In genomic region chr19:15218501-15218900, GRCh38 we compare ENCODE assay signal across 27 cellular contexts. TPM values are rescaled to one million over a fixed set of nuclear protein-coding genes. Genes with fewer than 3 reads are reported as not detected.
DNase-seq lines count a peak whose midpoint lies in the region; ATAC-seq, FAIRE-seq and TF ChIP-seq lines count a peak whose summit lies in the region.
"Had no signal": no experiment of that assay in that cellular context is flagged by ENCODE, and none has a peak within 500 bp of the region (broad histone marks: within the 10 kb centered on the region; RNA-seq: fewer than 3 reads in every experiment).

No MANE protein-coding gene starts in this region.

- no peak overlapping the region for H3K4me3 Mint-ChIP-seq in stimulated activated effector memory CD8-positive, alpha-beta T cell treated with anti-CD3 and anti-CD28 coated beads, Interleukin-12 subunit alpha, Interleukin-12 subunit beta, amount 100 ng/mL, for 72 hours
- H3K4me3 Mint-ChIP-seq: CD4-positive, alpha-beta T cell had no signal

- POLR2A ChIA-PET in K562 (lab: Yijun Ruan, JAX) = interaction anchor here (1.4 kb wide), 1 partner anchor 9 kb away, joined by 3 read pairs; no protein-coding TSS in a partner anchor

- H2BK120ac ChIP-seq in neuronal stem cell (ENCODE audit: low read depth, low read length) = no peak overlapping the region

- CTCF ChIA-PET in K562 (lab: Yijun Ruan, JAX; ENCODE audit: low intra/inter-chr PET ratio) = no interaction called here

- no peak overlapping the region for H2AFZ ChIP-seq in K562 (ENCODE audit: low read depth, low read length)
- H2AFZ ChIP-seq in neuronal stem cell (ENCODE audit: low read length) = no peak overlapping the region

- H3K23ac ChIP-seq in neuronal stem cell (ENCODE audit: low read depth, low read length, poor library complexity) = no peak overlapping the region

- no peak for TF ChIP-seq RAD21 in K562 (CRISPR knock-in tag; conservative IDR thresholded peaks at IDR 0.05 in 1 of 2, IDR thresholded peaks at IDR 0.05 in 1 of 2)

- peaks cover 13% of the 10 kb centered on the region for H3K4me1 Mint-ChIP-seq in stimulated activated effector memory CD8-positive, alpha-beta T cell treated with anti-CD3 and anti-CD28 coated beads, Interleukin-12 subunit alpha, Interleukin-12 subunit beta, amount 100 ng/mL, for 72 hours

- TF ChIP-seq CTCF in K562 (IDR thresholded peaks at IDR 0.05 in 2 of 3, conservative IDR thresholded peaks at IDR 0.05 in 1 of 3; ENCODE audit: insufficient read depth in 2 of 3, low read depth in 1 of 3, low read length in 3 of 3) (no peak), ovary (IDR thresholded peaks at IDR 0.05) (no peak)

- H3K79me2 ChIP-seq in K562 (ENCODE audit: control insufficient read depth, insufficient read depth, low read length) = no peaks in the 10 kb centered on the region

- no peaks in the 10 kb centered on the region for H3K9me3 ChIP-seq in K562 (replicated peaks; ENCODE audit: control insufficient read depth, insufficient read depth, low read depth, low read length)
- H3K9me3 ChIP-seq in neuronal stem cell (replicated peaks in 1 of 2; ENCODE audit: control insufficient read depth in 2 of 2, insufficient read depth in 1 of 2, low read depth in 1 of 2, low read length in 2 of 2) = no peaks in the 10 kb centered on the region
- H3K9me3 ChIP-seq in ovary = no peaks in the 10 kb centered on the region
- H3K9me3 ChIP-seq: A549; BLaER1 treated with 17β-estradiol and CSF1 and Interleukin-3, amounts not matched to agents 10 nM and 100 nM had no signal

- H2BK15ac ChIP-seq in neuronal stem cell (ENCODE audit: low read length) = no peak overlapping the region

- BruUV-seq in K562 (replicated peaks; lab: Mats Ljungman, UMichigan) = no TSS peak

- H3K27ac ChIP-seq in K562 (ENCODE audit: extremely low read depth, low read depth, low read length) (no peak overlapping the region), neuronal stem cell (replicated peaks; ENCODE audit: low read length) (no peak overlapping the region), ovary (no peak overlapping the region)
- H3K27ac ChIP-seq: A549; BLaER1 treated with 17β-estradiol and CSF1 and Interleukin-3, amounts not matched to agents 10 nM and 100 nM; RWPE1 had no signal

- no peak for TF ChIP-seq EP300 in K562 (IDR thresholded peaks at IDR 0.05; ENCODE audit: low read length)
- TF ChIP-seq EP300 in ovary (IDR thresholded peaks at IDR 0.05) = no peak

- no peak overlapping the region for H3K4ac ChIP-seq in neuronal stem cell (ENCODE audit: low read length)

- no peaks in the 10 kb centered on the region for H3K79me1 ChIP-seq in neuronal stem cell (ENCODE audit: low read depth, low read length)

- H3K4me3 ChIP-seq in K562 (no peak overlapping the region), neuronal stem cell (ENCODE audit: low read length in 2 of 2) (no peak overlapping the region), ovary (no peak overlapping the region)
- H3K4me3 ChIP-seq: A549; BLaER1 treated with 17β-estradiol and CSF1 and Interleukin-3, amounts not matched to agents 10 nM and 100 nM had no signal

- H3K36me3 Mint-ChIP-seq in stimulated activated effector memory CD8-positive, alpha-beta T cell treated with anti-CD3 and anti-CD28 coated beads, Interleukin-12 subunit alpha, Interleukin-12 subunit beta, amount 100 ng/mL, for 72 hours = no peaks in the 10 kb centered on the region

- H3K18ac ChIP-seq in neuronal stem cell (ENCODE audit: low read length) = no peak overlapping the region

- H3K4me1 ChIP-seq in K562 (replicated peaks in 1 of 2; ENCODE audit: control insufficient read depth in 2 of 2, insufficient read depth in 2 of 2, low read length in 2 of 2) (peaks cover 7 to 15% of the 10 kb centered on the region in 2 experiments; a peak in 4 of 5 replicates), neuronal stem cell (ENCODE audit: control insufficient read depth in 2 of 2, insufficient read depth in 1 of 2, low read depth in 1 of 2, low read length in 2 of 2) (peaks cover 1 to 9% of the 10 kb centered on the region in 2 donors), ovary (ENCODE audit: insufficient read depth) (peaks cover 7% of the 10 kb centered on the region)

- H3K9me3 Mint-ChIP-seq in stimulated activated effector memory CD8-positive, alpha-beta T cell treated with anti-CD3 and anti-CD28 coated beads, Interleukin-12 subunit alpha, Interleukin-12 subunit beta, amount 100 ng/mL, for 72 hours = no peaks in the 10 kb centered on the region
- H3K9me3 Mint-ChIP-seq: CD4-positive, alpha-beta T cell had no signal

- 3% methylated on average over 7 of the region's 7 CpGs for WGBS in K562 (ENCODE audit: insufficient coverage, low coverage, missing lambda C conversion rate)
- no CpG with 5 or more reads among the region's 7 CpGs for WGBS in neuronal stem cell (ENCODE audit: extremely low coverage in 2 of 2, insufficient read length in 2 of 2, insufficient replicate concordance in 1 of 2), 2 donors
- 81 to 85% (median 83%) methylated on average over 7 of the region's 7 CpGs for WGBS in ovary, 3 donors

- intact Hi-C loops in K562 (cut with micrococcal nuclease) (no loop called here), ovary (cut with DNase I) (no loop called here)

- H4K8ac ChIP-seq in neuronal stem cell (ENCODE audit: low read depth, low read length) = no peak overlapping the region

- H3K27me3 ChIP-seq in K562 (ENCODE audit: control insufficient read depth in 2 of 2, insufficient read depth in 2 of 2, low read length in 2 of 2) (peaks cover 12 to 34% of the 10 kb centered on the region in 2 experiments; a peak in 4 of 5 replicates), neuronal stem cell (ENCODE audit: control insufficient read depth in 3 of 3, insufficient read depth in 3 of 3, low read depth in 1 of 3, low read length in 3 of 3) (no peaks in the 10 kb centered on the region), ovary (no peaks in the 10 kb centered on the region)
- H3K27me3 ChIP-seq: BLaER1 treated with 17β-estradiol and CSF1 and Interleukin-3, amounts not matched to agents 10 nM and 100 nM had no signal

- TF ChIP-seq POLR2A in K562 (conservative IDR thresholded peaks at IDR 0.05) = no peak
- no peak for TF ChIP-seq POLR2A in ovary (IDR thresholded peaks at IDR 0.05)

- H4K91ac ChIP-seq in neuronal stem cell (ENCODE audit: low read depth, low read length, poor library complexity) = no peak overlapping the region

- H2BK12ac ChIP-seq in neuronal stem cell (ENCODE audit: low read length) = peak overlapping the region; percentile 58

- no peak overlapping the region for H2AK5ac ChIP-seq in neuronal stem cell (ENCODE audit: low read depth, low read length)

- H3K27ac Mint-ChIP-seq in stimulated activated effector memory CD8-positive, alpha-beta T cell treated with anti-CD3 and anti-CD28 coated beads, Interleukin-12 subunit alpha, Interleukin-12 subunit beta, amount 100 ng/mL, for 72 hours = no peak overlapping the region
- H3K27ac Mint-ChIP-seq: CD4-positive, alpha-beta T cell had no signal

- H3K4me2 ChIP-seq in K562 (ENCODE audit: insufficient read depth, low read length) (no peak overlapping the region), neuronal stem cell (ENCODE audit: insufficient read depth, low read length, poor library complexity, severe bottlenecking) (no peak overlapping the region)
- H3K4me2 ChIP-seq: A549; BLaER1 treated with 17β-estradiol and CSF1 and Interleukin-3, amounts not matched to agents 10 nM and 100 nM had no signal

- H3K36me3 ChIP-seq in K562 (ENCODE audit: control insufficient read depth, insufficient read depth, low read length) (no peaks in the 10 kb centered on the region), neuronal stem cell (replicated peaks in 1 of 2; ENCODE audit: control insufficient read depth in 2 of 2, insufficient read depth in 2 of 2, low read length in 2 of 2) (no peaks in the 10 kb centered on the region), ovary (no peaks in the 10 kb centered on the region)
- H3K36me3 ChIP-seq: BLaER1 treated with 17β-estradiol and CSF1 and Interleukin-3, amounts not matched to agents 10 nM and 100 nM had no signal

- H3K9ac ChIP-seq in K562 (ENCODE audit: insufficient read depth in 1 of 2, low read depth in 2 of 2, low read length in 2 of 2) = no peak overlapping the region
- no peak overlapping the region for H3K9ac ChIP-seq in neuronal stem cell (ENCODE audit: low read depth, low read length, poor library complexity)
- H3K9ac ChIP-seq: BLaER1 treated with 17β-estradiol and CSF1 and Interleukin-3, amounts not matched to agents 10 nM and 100 nM had no signal

- H3K9me1 ChIP-seq in K562 (ENCODE audit: control insufficient read depth, insufficient read depth, low read length) = no peaks in the 10 kb centered on the region

- H4K20me1 ChIP-seq in K562 (replicated peaks; ENCODE audit: control insufficient read depth, insufficient read depth, low read length) = no peaks in the 10 kb centered on the region; the same call in 1 of the 2 replicates
- H4K20me1 ChIP-seq: BLaER1 treated with 17β-estradiol and CSF1 and Interleukin-3, amounts not matched to agents 10 nM and 100 nM had no signal

- DNase-seq in NCI-H2171 (lab: John Stamatoyannopoulos, UW) = peak; percentile 36
- DNase-seq in NCI-H69 (lab: John Stamatoyannopoulos, UW) = peak; percentile 56
- peak in 1 of 4 experiments; percentile 55 for DNase-seq in K562 (ENCODE audit: extremely low read depth in 1 of 4, low spot score in 3 of 4)
- no peak for DNase-seq in neuronal stem cell (ENCODE audit: low spot score)
- DNase-seq in OCI-M2 (lab: John Stamatoyannopoulos, UW; ENCODE audit: unreplicated experiment) = no peak
- DNase-seq in ovary = no peak
- no peak for DNase-seq in stimulated activated effector memory CD8-positive, alpha-beta T cell treated with anti-CD3 and anti-CD28 coated beads, Interleukin-12 subunit alpha, Interleukin-12 subunit beta, amount 100 ng/mL, for 72 hours (ENCODE audit: low spot score in 2 of 2)
- DNase-seq: AML-193; CD4-positive, alpha-beta T cell; DMS53; KG1; MM.1S; NCI-H1694 treated with DMSO at 0.1 percent for 48 hours; NCI-H2081; NCI-H446 treated with DMSO at 0.1 percent for 48 hours; NCI-H526 treated with DMSO at 0.1 percent for 48 hours; NK-92 treated with Interleukin-12 subunit alpha and Interleukin-12 subunit beta, amount 100 ng/mL, for 24 hours; SHP77 had no signal

- peak overlapping the region; percentile 56 for H3K14ac ChIP-seq in neuronal stem cell (ENCODE audit: low read length)

- FAIRE-seq in K562 (lab: Jason Lieb, UNC) = no peak
- FAIRE-seq: A549, GM18507, H54, HTR-8/SVneo had no signal

- peak; percentile 20; the same call in 1 of the 3 replicates for ATAC-seq in K562
- ATAC-seq in stimulated activated effector memory CD8-positive, alpha-beta T cell treated with anti-CD3 and anti-CD28 coated beads, Interleukin-12 subunit alpha, Interleukin-12 subunit beta, amount 100 ng/mL, for 72 hours = no peak
- ATAC-seq: A549 had no signal

- H2BK5ac ChIP-seq in neuronal stem cell (ENCODE audit: low read length) = no peak overlapping the region

- in situ Hi-C loops in K562 (cut with MboI) = no loop called here

RNA-seq across cellular contexts. Expression of gene EPHX3, which starts 13.7 kb away (rescaled TPM):
- total RNA-seq in K562 (2011; cell fraction: chromatin; rRNA removed; ENCODE audit: low replicate concordance) = 0.39 and 1.6 TPM in 2 replicates
- 0.79 and 0.83 TPM in 2 replicates for total RNA-seq in K562 (2011; cell fraction: nucleolus; rRNA removed)
- total RNA-seq in K562 (2011; cell fraction: nucleoplasm; rRNA removed) = 0.69 and 0.88 TPM in 2 replicates
- total RNA-seq in K562 (2014; rRNA removed) (not detected in 2 replicates), K562 (2014; rRNA removed; fragmentation: Illumina TruSeq; extraction: Trizol) (not detected in 2 replicates), K562 (2015; rRNA removed; fragmentation: Illumina TruSeq; extraction: Trizol) (not detected in 2 replicates), K562 (2021) (0.20 TPM in 1 of 2 replicates, not detected in the other), ovary (under 1 TPM in 6 of 7 donors, not detected in 1; 0.24 to 0.89 (median 0.49) TPM)
- polyA plus RNA-seq in K562 (2011; rRNA removed) (0.07 TPM in 1 of 2 replicates, not detected in the other), K562 (2014; fragmentation: Illumina TruSeq; extraction: Trizol) (not detected in 2 replicates), K562 (2014; fragmentation: Nextera tagmentation; extraction: Ambion mirVana) (not detected), K562 (2014; rRNA removed) (not detected in 2 replicates), ovary (under 1 TPM; 0.30 to 0.67 TPM)
- polyA plus RNA-seq in K562 (2011; cell fraction: cytosol; rRNA removed) = 0.06 and 0.12 TPM in 2 replicates
- 0.21 and 0.50 TPM in 2 replicates for polyA plus RNA-seq in K562 (2011; cell fraction: nucleus; rRNA removed)
- polyA plus RNA-seq in K562 (2012) = not detected in 2 replicates
- not detected in 2 replicates for polyA minus RNA-seq in K562 (2011; rRNA and poly(A)+ RNA removed)
- polyA minus RNA-seq in K562 (2011; cell fraction: cytosol; rRNA and poly(A)+ RNA removed) = not detected in 2 replicates
- polyA minus RNA-seq in K562 (2011; cell fraction: nucleus; rRNA and poly(A)+ RNA removed) = not detected in 2 replicates
- polyA plus RNA-seq in neuronal stem cell (2013, experiment 1 of 2) = 1.1 TPM
- polyA plus RNA-seq in neuronal stem cell (2013, experiment 2 of 2) = 1.1 TPM
- total RNA-seq: CD4-positive, alpha-beta T cell; G401; SK-MEL-5; T-helper 1 cell treated with Interleukin-12 subunit alpha and Interleukin-12 subunit beta and Interleukin-4 antibody, amounts not matched to agents 30 ng/mL and 1 ng/mL, for 36 hours had no signal

RNA-seq across cellular contexts. Expression of gene NOTCH3, which starts 17.7 kb away (rescaled TPM):
- 4.3 and 8.9 TPM in 2 replicates for total RNA-seq in K562 (2011; cell fraction: chromatin; rRNA removed; ENCODE audit: low replicate concordance)
- total RNA-seq in K562 (2011; cell fraction: nucleolus; rRNA removed) = 6.2 and 8.7 TPM in 2 replicates
- total RNA-seq in K562 (2011; cell fraction: nucleoplasm; rRNA removed) = 4.3 and 5.2 TPM in 2 replicates
- 0.45 and 1.1 TPM in 2 replicates for total RNA-seq in K562 (2014; rRNA removed)
- total RNA-seq in K562 (2014; rRNA removed; fragmentation: Illumina TruSeq; extraction: Trizol) = 0.11 and 0.13 TPM in 2 replicates
- total RNA-seq in K562 (2015; rRNA removed; fragmentation: Illumina TruSeq; extraction: Trizol) = 0.18 and 0.30 TPM in 2 replicates
- total RNA-seq in K562 (2021) = 0.34 and 1.2 TPM in 2 replicates
- polyA plus RNA-seq in K562 (2011; rRNA removed) = 0.22 and 0.28 TPM in 2 replicates
- polyA plus RNA-seq in K562 (2011; cell fraction: cytosol; rRNA removed) = 0.09 and 0.24 TPM in 2 replicates
- polyA plus RNA-seq in K562 (2011; cell fraction: nucleus; rRNA removed) = 0.90 and 2.0 TPM in 2 replicates
- polyA plus RNA-seq in K562 (2012) = 0.51 and 0.65 TPM in 2 replicates
- 0.08 and 0.12 TPM in 2 replicates for polyA plus RNA-seq in K562 (2014; fragmentation: Illumina TruSeq; extraction: Trizol)
- polyA plus RNA-seq in K562 (2014; fragmentation: Nextera tagmentation; extraction: Ambion mirVana) = under 1 TPM; under 0.01 to 0.01 TPM
- 0.15 and 0.16 TPM in 2 replicates for polyA plus RNA-seq in K562 (2014; rRNA removed)
- polyA minus RNA-seq in K562 (2011; rRNA and poly(A)+ RNA removed) = 0.84 TPM in 1 of 2 replicates, not detected in the other
- polyA minus RNA-seq in K562 (2011; cell fraction: cytosol; rRNA and poly(A)+ RNA removed) = 0.95 TPM in 1 of 2 replicates, not detected in the other
- polyA minus RNA-seq in K562 (2011; cell fraction: nucleus; rRNA and poly(A)+ RNA removed) = 1.9 and 2.6 TPM in 2 replicates
- polyA plus RNA-seq in neuronal stem cell (2013, experiment 1 of 2) = 33.0 TPM
- 33.5 TPM for polyA plus RNA-seq in neuronal stem cell (2013, experiment 2 of 2)
- 10 to 100 TPM in 5 of 7 donors, 1 to 10 TPM in 2; 6.1 to 47.6 (median 17.9) TPM for total RNA-seq in ovary
- polyA plus RNA-seq in ovary = 10 to 100 TPM; 17.9 to 23.5 TPM
- total RNA-seq: CD4-positive, alpha-beta T cell; T-helper 1 cell treated with Interleukin-12 subunit alpha and Interleukin-12 subunit beta and Interleukin-4 antibody, amounts not matched to agents 30 ng/mL and 1 ng/mL, for 36 hours had no signal

Comparison
In these comparisons a context has a peak if more than half of its experiments do, and no peak if none do; other contexts are left out.
1. DNase-seq: peak in NCI-H2171 (single experiment) and NCI-H69 (single experiment); none in neuronal stem cell (single experiment), OCI-M2 (single experiment), ovary (0 of 5) and stimulated activated effector memory CD8-positive, alpha-beta T cell treated with anti-CD3 and anti-CD28 coated beads, Interleukin-12 subunit alpha, Interleukin-12 subunit beta, amount 100 ng/mL, for 72 hours (0 of 2).